Comparison of ENCODE assay signal across 9 cellular contexts in the genomic region with DNA sequence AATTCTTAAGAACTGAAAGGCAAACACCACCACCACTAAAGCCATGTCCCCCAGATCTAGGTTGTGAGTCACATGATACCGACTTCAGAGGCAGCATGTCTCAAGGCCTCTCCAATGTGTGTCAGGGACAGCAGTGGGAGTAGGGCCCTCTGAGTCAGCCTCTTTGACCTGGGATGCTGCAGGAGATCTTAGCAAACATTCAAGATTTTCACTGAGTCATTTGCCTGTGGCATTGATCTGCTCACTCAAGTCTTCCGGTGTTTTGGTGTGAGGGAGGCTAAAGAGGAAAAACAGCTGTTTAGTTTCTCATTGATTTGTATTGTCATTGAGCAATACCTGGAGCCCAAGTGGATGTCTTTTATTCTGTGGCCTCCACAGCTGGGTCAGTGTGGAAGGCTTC. TPM values are rescaled to one million over a fixed set of nuclear protein-coding genes. Genes with fewer than 3 reads are reported as not detected.
DNase-seq lines count a peak whose midpoint lies in the region; ATAC-seq, FAIRE-seq and TF ChIP-seq lines count a peak whose summit lies in the region.
"Had no signal": no experiment of that assay in that cellular context is flagged by ENCODE, and none has a peak within 500 bp of the region (broad histone marks: within the 10 kb centered on the region; RNA-seq: fewer than 3 reads in every experiment).

No MANE protein-coding gene starts in this region.

- in situ Hi-C loops in mammary epithelial cell (cut with MboI; ENCODE audit: low sequenced_read_pairs in 2 of 2): no loop called here

- H3K4me3 ChIP-seq in mammary epithelial cell (replicated peaks in 1 of 3; ENCODE audit: insufficient read depth in 1 of 3, low read depth in 2 of 3, low read length in 3 of 3) (no peak overlapping the region), kidney (ENCODE audit: low read length in 2 of 2) (no peak overlapping the region), stomach (no peak overlapping the region)

- no peaks in the 10 kb centered on the region for H3K79me2 ChIP-seq in mammary epithelial cell (ENCODE audit: insufficient read depth, low read length)

- no peaks in the 10 kb centered on the region for H4K20me1 ChIP-seq in mammary epithelial cell (ENCODE audit: insufficient read depth, low read length)

- H3K4me1 ChIP-seq in mammary epithelial cell (ENCODE audit: insufficient read depth, low read length): peaks cover 26% of the 10 kb centered on the region
- H3K4me1 ChIP-seq in kidney (ENCODE audit: control insufficient read depth in 1 of 2, insufficient read depth in 1 of 2, low read depth in 1 of 2, low read length in 2 of 2): peaks cover 2 to 13% of the 10 kb centered on the region in 2 donors
- H3K4me1 ChIP-seq in stomach: peaks cover 0 to 19% (median 10%) of the 10 kb centered on the region in 4 donors

- dilution Hi-C loops in mammary epithelial cell (cut with HindIII; ENCODE audit: low sequenced_read_pairs): loop anchor here (10.0 kb wide), 1 partner anchor 173 kb away; no protein-coding TSS in a partner anchor

- ATAC-seq in HG03460 (IDR thresholded peaks at IDR 0.05; ENCODE audit: unreplicated experiment) (no peak), GM21723 (IDR thresholded peaks at IDR 0.05; ENCODE audit: unreplicated experiment) (no peak)

- BruUV-seq in mammary epithelial cell (replicated peaks; lab: Mats Ljungman, UMichigan): no TSS peak

- H3K27ac ChIP-seq in mammary epithelial cell (ENCODE audit: insufficient read depth, low read depth, low read length) (peak overlapping the region; percentile 58), kidney (ENCODE audit: low read depth in 2 of 2, low read length in 2 of 2) (no peak overlapping the region), stomach (peak overlapping the region in 1 of 5 donors; percentile 55)

- CTCF ChIA-PET in mammary epithelial cell (lab: Charles Lee; ENCODE audit: low non-redundant PET): no interaction called here

- no peak for TF ChIP-seq EP300 in stomach (IDR thresholded peaks at IDR 0.05)

- 0% methylated on average over 2 of the region's 2 CpGs for WGBS in mammary epithelial cell (ENCODE audit: low coverage, missing lambda C conversion rate)
- WGBS in stomach, 5 donors: 52 to 73% (median 65%) methylated on average over 2 of the region's 2 CpGs

- no peaks in the 10 kb centered on the region for H3K36me3 ChIP-seq in mammary epithelial cell (ENCODE audit: insufficient read depth, low read length)
- H3K36me3 ChIP-seq in kidney (ENCODE audit: control insufficient read depth in 1 of 2, insufficient read depth in 2 of 2, low read length in 2 of 2): no peaks in the 10 kb centered on the region
- no peaks in the 10 kb centered on the region for H3K36me3 ChIP-seq in stomach

- TF ChIP-seq POLR2A in stomach (IDR thresholded peaks at IDR 0.05): no peak

- H3K27me3 ChIP-seq in mammary epithelial cell (ENCODE audit: insufficient read depth, low read length): no peaks in the 10 kb centered on the region
- no peaks in the 10 kb centered on the region for H3K27me3 ChIP-seq in stomach

- no peak overlapping the region for H2AFZ ChIP-seq in mammary epithelial cell (ENCODE audit: low read depth, low read length)

- TF ChIP-seq CTCF in mammary epithelial cell (conservative IDR thresholded peaks at IDR 0.05 in 1 of 2, IDR thresholded peaks at IDR 0.05 in 1 of 2; ENCODE audit: extremely low read depth in 1 of 2, insufficient read depth in 1 of 2, low read depth in 1 of 2, low read length in 2 of 2): no peak
- TF ChIP-seq CTCF in kidney (IDR thresholded peaks at IDR 0.05; ENCODE audit: borderline replicate concordance, extremely low read depth, insufficient read depth): no peak
- TF ChIP-seq CTCF in stomach (IDR thresholded peaks at IDR 0.05): no peak

- intact Hi-C loops in mammary epithelial cell (cut with micrococcal nuclease): loop anchor here (1.0 to 2.0 kb wide), 2 partner anchors 17 to 19 kb away; no protein-coding TSS in a partner anchor
- intact Hi-C loops in kidney (cut with DNase I): no loop called here
- intact Hi-C loops in stomach (cut with DNase I; ENCODE audit: low total_unique reads): no loop called here

- H3K9ac ChIP-seq in mammary epithelial cell (ENCODE audit: insufficient read depth, low read length) (no peak overlapping the region), kidney (ENCODE audit: low read length in 2 of 2) (no peak overlapping the region)

- DNase-seq in ELF-1 (ENCODE audit: low read depth, low spot score) (peak; percentile 78), SW480 (ENCODE audit: low spot score) (peak; percentile 57), mammary epithelial cell (peak; percentile 97), non-pigmented ciliary epithelial cell (ENCODE audit: low read depth) (peak; percentile 91), kidney (no peak), stomach (no peak)

- H3K9me3 ChIP-seq in mammary epithelial cell (replicated peaks; ENCODE audit: insufficient read depth, low read length) (no peaks in the 10 kb centered on the region), kidney (ENCODE audit: control insufficient read depth in 1 of 2, low read length in 2 of 2) (no peaks in the 10 kb centered on the region), stomach (no peaks in the 10 kb centered on the region)

- FAIRE-seq in kidney (lab: Jason Lieb, UNC): no peak

- peak overlapping the region; percentile 42 for H3K4me2 ChIP-seq in mammary epithelial cell (ENCODE audit: insufficient read depth, low read depth, low read length)

RNA-seq across cellular contexts. Expression of gene TMC1, which starts 36.1 kb away (rescaled TPM):
- total RNA-seq in mammary epithelial cell (not detected), kidney (0.25 TPM), stomach (under 1 TPM in 1 of 5 donors, not detected in 4; 0.73 TPM)
- polyA plus RNA-seq in mammary epithelial cell (0.06 TPM), kidney (ENCODE audit: insufficient read depth, low read depth, low replicate concordance) (1.2 TPM), stomach (under 1 TPM in 1 of 3 donors, not detected in 2; 0.33 TPM)
- polyA minus RNA-seq in mammary epithelial cell: not detected
- total RNA-seq: liver had no signal

Comparison
In these comparisons a context has a peak if more than half of its experiments do, and no peak if none do; other contexts are left out.
1. DNase-seq: peak in ELF-1 (single experiment), SW480 (single experiment), mammary epithelial cell (single experiment) and non-pigmented ciliary epithelial cell (single experiment); none in kidney (single experiment) and stomach (single experiment).